8 cellular contexts compared by ENCODE assay signal in the genomic region with DNA sequence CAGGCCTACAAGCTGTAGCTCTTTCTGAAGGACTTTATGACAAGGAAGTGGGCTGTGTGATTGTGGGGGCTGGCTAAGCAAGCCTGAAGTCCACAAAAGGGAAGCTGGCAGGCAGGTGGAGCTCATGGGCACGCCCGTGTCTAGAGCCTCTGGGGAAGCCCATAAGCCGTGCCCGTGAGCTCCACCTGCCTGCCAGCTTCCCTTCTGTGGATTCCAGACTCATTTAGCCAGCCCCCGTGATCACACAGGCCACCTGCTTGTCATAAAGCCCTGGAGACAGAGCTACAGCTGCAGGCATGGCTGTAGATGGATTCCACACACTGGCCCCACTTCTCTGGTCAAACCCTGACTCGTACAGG. TPM values are rescaled to one million over a fixed set of nuclear protein-coding genes. Genes with fewer than 3 reads are reported as not detected.
DNase-seq lines count a peak whose midpoint lies in the region; ATAC-seq and TF ChIP-seq lines count a peak whose summit lies in the region.

No MANE protein-coding gene starts in this region.

- no peak overlapping the region for H3T11ph ChIP-seq in H9 (ENCODE audit: low read length)

- no peak overlapping the region for H4K5ac ChIP-seq in H9 (ENCODE audit: insufficient read length, low read depth, low read length)

- H3K56ac ChIP-seq in H9 (ENCODE audit: insufficient read length, low read depth, low read length) = no peak overlapping the region

- H3K9me3 Mint-ChIP-seq in H9 = no peaks in the 10 kb centered on the region

- 52% methylated on average over 6 of the region's 6 CpGs for WGBS in right cardiac atrium
- no CpG with 5 or more reads among the region's 6 CpGs for WGBS in H9 (ENCODE audit: extremely low coverage, insufficient read length, low lambda C conversion rate)

- H3K14ac ChIP-seq in H9 (ENCODE audit: insufficient read depth, low read length) = no peak overlapping the region

- H2BK15ac ChIP-seq in H9 (ENCODE audit: low read depth, low read length) = no peak overlapping the region

- intact Hi-C loops in right cardiac atrium (cut with DNase I) = no loop called here

- H3K9ac ChIP-seq in H9 (ENCODE audit: extremely low read depth, insufficient read length, low read length) = no peak overlapping the region

- DNase-seq in NCI-H345 (lab: John Stamatoyannopoulos, UW) (peak; percentile 73), right cardiac atrium (peak in 1 of 3 donors; percentile 64), H9 (no peak)
- peak; percentile 14 for DNase-seq in activated CD8-positive, alpha-beta memory T cell treated with anti-CD3 and anti-CD28 coated beads, Interleukin-2, amount 50 U/mL, for 24 hours (ENCODE audit: extremely low read depth)
- DNase-seq in stimulated activated CD4-positive, alpha-beta T cell treated with anti-CD3 and anti-CD28 coated beads, TNF-alpha, amount 100 ng/mL, for 4 hours (ENCODE audit: low read depth in 3 of 3) = peak in 2 of 3 experiments; percentile 38 to 39

- H2BK5ac ChIP-seq in H9 (ENCODE audit: insufficient read length, low read length) = no peak overlapping the region

- H3K36me3 Mint-ChIP-seq in H9 (ENCODE audit: insufficient read depth in 1 of 3, low read depth in 3 of 3) = no peaks in the 10 kb centered on the region

- no peak overlapping the region for H3K27ac Mint-ChIP-seq in H9

- no peak overlapping the region for H2BK120ac ChIP-seq in H9 (ENCODE audit: low read depth, low read length, poor library complexity, severe bottlenecking)

- no peak overlapping the region for H3K4me2 ChIP-seq in H9 (ENCODE audit: insufficient read depth, insufficient read length, low read length)

- H2AK5ac ChIP-seq in H9 (ENCODE audit: insufficient read length, low read length) = no peak overlapping the region

- no peaks in the 10 kb centered on the region for H3K23me2 ChIP-seq in H9 (ENCODE audit: insufficient read length, low read depth, low read length, poor library complexity, severe bottlenecking)

- no peaks in the 10 kb centered on the region for H3K9me3 ChIP-seq in right cardiac atrium (ENCODE audit: control insufficient read depth, low read length)
- H3K9me3 ChIP-seq in H9 (ENCODE audit: control insufficient read depth, low read depth, low read length) = no peaks in the 10 kb centered on the region

- H3K79me1 ChIP-seq in H9 (ENCODE audit: insufficient read depth, low read depth, low read length, poor library complexity, severe bottlenecking) = no peaks in the 10 kb centered on the region

- no peak overlapping the region for H2BK12ac ChIP-seq in H9 (ENCODE audit: insufficient read length, low read depth, low read length)

- no peaks in the 10 kb centered on the region for H3K79me2 ChIP-seq in H9 (ENCODE audit: insufficient read depth, low read length)

- H2BK20ac ChIP-seq in H9 (ENCODE audit: low read depth, low read length, poor library complexity, severe bottlenecking) = no peak overlapping the region

- no peak overlapping the region for H4K91ac ChIP-seq in H9 (ENCODE audit: insufficient read length, low read depth, low read length)

- no peak overlapping the region for H3K4me3 ChIP-seq in right cardiac atrium (ENCODE audit: low read length)

- no peak for TF ChIP-seq CTCF in H9 (conservative IDR thresholded peaks at IDR 0.05)

- H3K4me1 ChIP-seq in right cardiac atrium (ENCODE audit: control insufficient read depth, insufficient read depth, low read length) = peaks cover 13% of the 10 kb centered on the region
- no peaks in the 10 kb centered on the region for H3K4me1 ChIP-seq in H9 (ENCODE audit: insufficient read depth, low read length)

- ATAC-seq in GM19438 (IDR thresholded peaks at IDR 0.05; ENCODE audit: low read depth, unreplicated experiment) = peak; percentile 43
- ATAC-seq in right cardiac atrium = no peak
- no peak for ATAC-seq in GM21717 (IDR thresholded peaks at IDR 0.05; ENCODE audit: unreplicated experiment)
- no peak for ATAC-seq in HG02840 (IDR thresholded peaks at IDR 0.05; ENCODE audit: low FRiP score, unreplicated experiment)

- H4K8ac ChIP-seq in H9 (replicated peaks; ENCODE audit: insufficient read length, low read depth, low read length) = no peak overlapping the region

- peaks cover 11% of the 10 kb centered on the region for H3K27me3 Mint-ChIP-seq in H9 (ENCODE audit: low read depth)

- no peak overlapping the region for H2AFZ ChIP-seq in H9 (ENCODE audit: low read length)

- no peaks in the 10 kb centered on the region for H4K20me1 ChIP-seq in H9 (ENCODE audit: control insufficient read depth, insufficient read depth, insufficient read length)

- no peak overlapping the region for H3K4ac ChIP-seq in H9 (ENCODE audit: low read depth, low read length)

- H3K4me3 Mint-ChIP-seq in H9 = no peak overlapping the region

- H3K27ac ChIP-seq in right cardiac atrium (ENCODE audit: low read length) = peak overlapping the region; percentile 79
- H3K27ac ChIP-seq in H9 (ENCODE audit: insufficient read length, low read depth, low read length) = no peak overlapping the region

- H3K18ac ChIP-seq in H9 (ENCODE audit: insufficient read length, low read depth, low read length) = no peak overlapping the region

- H3K4me1 Mint-ChIP-seq in H9 = peaks cover 2 to 15% of the 10 kb centered on the region in 2 experiments

- no peak overlapping the region for H3K23ac ChIP-seq in H9 (ENCODE audit: insufficient read length, low read depth, low read length)

- H3K27me3 ChIP-seq in right cardiac atrium (ENCODE audit: control insufficient read depth, insufficient read depth) (no peaks in the 10 kb centered on the region), H9 (ENCODE audit: insufficient read depth, low read length) (no peaks in the 10 kb centered on the region)

RNA-seq across cellular contexts. Expression of a gene that starts 15.2 kb away (rescaled TPM):
- 1 to 10 TPM in 2 of 4 donors, under 1 TPM in 2; 0.69 to 1.2 (median 0.94) TPM for total RNA-seq in right cardiac atrium
- polyA plus RNA-seq in right cardiac atrium = 1.2 TPM
- total RNA-seq in H9 (2021) = 0.09 TPM in 1 of 2 replicates, not detected in the other

RNA-seq across cellular contexts. Expression of a gene that starts 22.5 kb away (rescaled TPM):
- total RNA-seq in right cardiac atrium (1 to 10 TPM in 1 of 4 donors, under 1 TPM in 3; 0.06 to 1.0 (median 0.63) TPM), H9 (2021) (0.92 and 1.2 TPM in 2 replicates)
- 0.11 TPM for polyA plus RNA-seq in right cardiac atrium

RNA-seq across cellular contexts. Expression of a gene that starts 44.2 kb away (rescaled TPM):
- total RNA-seq in right cardiac atrium = not detected
- polyA plus RNA-seq in right cardiac atrium = not detected
- not detected in 2 replicates for total RNA-seq in H9 (2021)
